In genomic region chr1:50860702-50861101, GRCh38 we compare ENCODE assay signal across 9 cellular contexts.
"Had no signal": no experiment of that assay in that cellular context is flagged by ENCODE, and none has a peak within 500 bp of the region (broad histone marks: within the 10 kb centered on the region; RNA-seq: fewer than 3 reads in every experiment).

No MANE protein-coding gene starts in this region.

- FAIRE-seq: HepG2, HTR-8/SVneo had no signal

- H3K4me2 ChIP-seq: KMS-11 had no signal

- H3K9ac ChIP-seq: KMS-11 had no signal

- ATAC-seq: HepG2 had no signal

- DNase-seq: IMR-90, Karpas-422, Kasumi-1, KBM-7, KG1 had no signal

- H3K27ac ChIP-seq: HL-60, KMS-11 had no signal
